ENCODE assay signal across 26 cellular contexts in genomic region chr5:137352095-137352494, GRCh38.
"Had no signal": no experiment of that assay in that cellular context is flagged by ENCODE, and none has a peak within 500 bp of the region (broad histone marks: within the 10 kb centered on the region; RNA-seq: fewer than 3 reads in every experiment).

No MANE protein-coding gene starts in this region.

- H2AFZ ChIP-seq: neural progenitor cell, parathyroid adenoma had no signal

- H3K36me3 ChIP-seq: neural progenitor cell, ovary, right lobe of liver, sigmoid colon, spleen, stomach, thoracic aorta, thyroid gland, tibial nerve, upper lobe of left lung, vagina had no signal

- DNase-seq: natural killer cell; occipital lobe; ovary; posterior cingulate gyrus; psoas muscle; right cardiac atrium; right lobe of liver; sigmoid colon; spleen; stimulated activated CD4-positive, alpha-beta T cell treated with anti-CD3 and anti-CD28 coated beads, Interleukin-12 subunit alpha, Interleukin-12 subunit beta, amount 100 ng/mL, for 4 hours; stimulated activated CD4-positive, alpha-beta T cell treated with anti-CD3 and anti-CD28 coated beads, Interleukin-1b, Interleukin-23, amount 100 ng/mL, for 48 hours; stimulated activated CD4-positive, alpha-beta T cell treated with anti-CD3 and anti-CD28 coated beads, Interleukin-4, amount 100 ng/mL, for 1 hour; stimulated activated naive B cell treated with anti-CD40 and anti-IgM and Interleukin-4, amounts not matched to agents 10 μg/mL and 1 μg/mL and 100 μg/mL, for 72 hours; stimulated activated naive CD4-positive, alpha-beta T cell treated with Interleukin-2 at 50 U/mL for 16 hours; stomach; thyroid gland; trophoblast cell; upper lobe of left lung had no signal

- H3K4me3 ChIP-seq: neural progenitor cell, ovary, psoas muscle, right lobe of liver, sigmoid colon, skin epidermis, smooth muscle cell, spleen, stomach, thoracic aorta, thyroid gland, tibial nerve, upper lobe of left lung, vagina had no signal

- H3K27me3 ChIP-seq: neural progenitor cell, ovary, right lobe of liver, sigmoid colon, thyroid gland, tibial nerve, upper lobe of left lung, vagina had no signal

- H3K9ac ChIP-seq: neural progenitor cell, parathyroid adenoma had no signal

- H3K4me1 ChIP-seq: neural progenitor cell, parathyroid adenoma, psoas muscle, spleen, stomach, thyroid gland, tibial nerve, upper lobe of left lung, vagina had no signal

- FAIRE-seq: urothelium cell line had no signal

- H3K79me2 ChIP-seq: parathyroid adenoma had no signal

- H3K4me2 ChIP-seq: neural progenitor cell, smooth muscle cell had no signal

- H3K27ac ChIP-seq: neural progenitor cell, ovary, parathyroid adenoma, psoas muscle, right lobe of liver, sigmoid colon, skin epidermis, spleen, stomach, thoracic aorta, thyroid gland, tibial nerve, upper lobe of left lung, vagina had no signal

- H3K9me3 ChIP-seq: ovary, psoas muscle, right lobe of liver, sigmoid colon, spleen, stomach, thoracic aorta, thyroid gland, tibial nerve, upper lobe of left lung, vagina had no signal
